8 cellular contexts compared by ENCODE assay signal in genomic region chr4:112231779-112232713, GRCh38. TPM values are rescaled to one million over a fixed set of nuclear protein-coding genes. Genes with fewer than 3 reads are reported as not detected.
DNase-seq lines count a peak whose midpoint lies in the region; ATAC-seq, FAIRE-seq and TF ChIP-seq lines count a peak whose summit lies in the region.

Gene AP1AR, plus strand, starts transcription at chr4:112231787. Its CDS starts 305 bp downstream, at chr4:112232092.

- no peaks in the 10 kb centered on the region for H3K27me3 Mint-ChIP-seq in T-helper 1 cell treated with Interleukin-12 subunit alpha and Interleukin-12 subunit beta and Interleukin-4 antibody, amounts not matched to agents 30 μg/mL and 1 μg/mL, for 36 hours (ENCODE audit: low read depth)

- H3K36me3 Mint-ChIP-seq in T-helper 1 cell treated with Interleukin-12 subunit alpha and Interleukin-12 subunit beta and Interleukin-4 antibody, amounts not matched to agents 30 μg/mL and 1 μg/mL, for 36 hours (ENCODE audit: low read depth), result no peaks in the 10 kb centered on the region

- ATAC-seq in HG02623 (IDR thresholded peaks at IDR 0.05; ENCODE audit: unreplicated experiment), result peak; percentile 56

- peak within 1 kb of the TSS; percentile 95 for H3K27ac Mint-ChIP-seq in T-helper 1 cell treated with Interleukin-12 subunit alpha and Interleukin-12 subunit beta and Interleukin-4 antibody, amounts not matched to agents 30 μg/mL and 1 μg/mL, for 36 hours

- H3K9me3 ChIP-seq in left ventricle myocardium inferior (replicated peaks), result no peaks in the 10 kb centered on the region

- peaks cover 30% of the 10 kb centered on the region for H3K4me1 Mint-ChIP-seq in T-helper 1 cell treated with Interleukin-12 subunit alpha and Interleukin-12 subunit beta and Interleukin-4 antibody, amounts not matched to agents 30 μg/mL and 1 μg/mL, for 36 hours (ENCODE audit: low read depth)

- H3K36me3 ChIP-seq in left ventricle myocardium inferior, result no peaks in the 10 kb centered on the region

- intact Hi-C loops in left ventricle myocardium inferior (cut with micrococcal nuclease), result no loop called here

- peak; percentile 89 for TF ChIP-seq POLR2A in GM12891 (IDR thresholded peaks at IDR 0.05; ENCODE audit: low read depth, low read length)

- H3K4me1 ChIP-seq in left ventricle myocardium inferior, result peaks cover 37% of the 10 kb centered on the region

- H3K4me3 ChIP-seq in left ventricle myocardium inferior, result peak within 1 kb of the TSS; percentile 95

- no peaks in the 10 kb centered on the region for H3K27me3 ChIP-seq in left ventricle myocardium inferior (ENCODE audit: low read depth)

- H3K27ac ChIP-seq in left ventricle myocardium inferior (replicated peaks), result peak within 1 kb of the TSS; percentile 97

- H3K9me3 Mint-ChIP-seq in T-helper 1 cell treated with Interleukin-12 subunit alpha and Interleukin-12 subunit beta and Interleukin-4 antibody, amounts not matched to agents 30 μg/mL and 1 μg/mL, for 36 hours, result no peaks in the 10 kb centered on the region

- DNase-seq in GM12891 (ENCODE audit: insufficient read length, low spot score) (peak; percentile 75), NCI-H1092 treated with DMSO at 0.1 percent for 48 hours (lab: John Stamatoyannopoulos, UW) (peak; percentile 80), amniotic stem cell (lab: John Stamatoyannopoulos, UW) (peak; percentile 46), left ventricle myocardium inferior (peak; percentile 84), pulmonary artery endothelial cell (ENCODE audit: low read depth, low spot score) (peak; percentile 22), urothelium cell line (ENCODE audit: low spot score) (peak; percentile 91)

- peak; percentile 52 for TF ChIP-seq CTCF in left ventricle myocardium inferior (IDR thresholded peaks at IDR 0.05; ENCODE audit: borderline replicate concordance)

- FAIRE-seq in GM12891 (lab: Jason Lieb, UNC) (no peak), urothelium cell line (lab: Jason Lieb, UNC) (peak; percentile 63)

- peak within 1 kb of the TSS; percentile 86 for H3K4me3 Mint-ChIP-seq in T-helper 1 cell treated with Interleukin-12 subunit alpha and Interleukin-12 subunit beta and Interleukin-4 antibody, amounts not matched to agents 30 μg/mL and 1 μg/mL, for 36 hours

TF ChIP-seq in GM12891, 5 proteins besides CTCF, POLR2A, EP300 and RAD21:
- TF ChIP-seq POLR2AphosphoS5 (IDR thresholded peaks at IDR 0.05; ENCODE audit: low read depth, low read length) (peak; percentile 92), SPI1 (IDR thresholded peaks at IDR 0.05; ENCODE audit: low read depth, low read length) (peak; percentile 36; the same call in 1 of the 2 replicates), POU2F2 (IDR thresholded peaks at IDR 0.05; ENCODE audit: low read depth, low read length) (0 out of 2 replicates have a peak, but pooled peaks have one; percentile 69), TAF1 (IDR thresholded peaks at IDR 0.05; ENCODE audit: low read depth, low read length) (peak; percentile 60), PAX5 (IDR thresholded peaks at IDR 0.05; ENCODE audit: insufficient read depth, low read length, severe bottlenecking) (no peak)

RNA-seq across cellular contexts. Expression of gene AP1AR, which starts in this region (rescaled TPM):
- 7.2 TPM for polyA plus RNA-seq in GM12891 (2012; ENCODE audit: low read depth, missing spikeins)
- 9.6 TPM for total RNA-seq in left ventricle myocardium inferior
- 26.3 and 34.9 TPM in 2 replicates for total RNA-seq in pulmonary artery endothelial cell

Comparison
In these comparisons a context has a peak if more than half of its experiments do, and no peak if none do; other contexts are left out.
1. Peak in every context shown above with its lines: DNase-seq, ATAC-seq, H3K4me3 ChIP-seq and H3K27ac ChIP-seq.
2. DNase-seq: peak in every context shown above with its lines; median percentile 91 in urothelium cell line; 84 in left ventricle myocardium inferior; 80 in NCI-H1092 treated with DMSO at 0.1 percent for 48 hours; 75 in GM12891; 46 in amniotic stem cell; 22 in pulmonary artery endothelial cell.